12 cellular contexts compared by ENCODE assay signal in the genomic region with DNA sequence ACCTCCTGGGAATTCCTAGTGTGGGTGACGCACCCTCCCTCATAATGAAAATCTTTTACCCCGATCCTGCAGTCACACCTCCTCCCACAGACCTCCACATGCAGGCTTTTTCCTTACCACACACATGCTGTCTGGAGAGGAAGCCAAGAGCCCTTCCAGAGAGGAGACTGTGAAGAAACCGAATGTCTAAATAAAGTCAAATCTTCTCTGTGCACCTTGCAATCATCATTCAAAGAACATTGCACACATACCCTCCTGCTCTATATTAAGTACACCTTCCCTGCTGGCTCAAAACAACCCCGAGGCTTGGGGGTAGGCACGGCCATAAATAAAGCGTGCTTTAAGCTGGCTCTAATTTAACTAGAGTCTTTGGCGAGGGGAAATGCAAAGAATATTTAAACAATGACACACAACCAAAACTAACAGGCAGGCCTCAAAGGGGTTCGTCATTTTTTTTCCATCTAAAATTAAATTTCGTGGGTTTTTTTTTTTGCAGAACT. TPM values are rescaled to one million over a fixed set of nuclear protein-coding genes. Genes with fewer than 3 reads are reported as not detected.
A peak's percentile ranks its signal among the peaks of the same experiment; 100 is the strongest.
DNase-seq lines count a peak whose midpoint lies in the region; ATAC-seq, FAIRE-seq and TF ChIP-seq lines count a peak whose summit lies in the region.
"Had no signal": no experiment of that assay in that cellular context is flagged by ENCODE, and none has a peak within 500 bp of the region (broad histone marks: within the 10 kb centered on the region; RNA-seq: fewer than 3 reads in every experiment).

No MANE protein-coding gene starts in this region.

- H3K14ac ChIP-seq in H9 (ENCODE audit: insufficient read depth, low read length): no peak overlapping the region

- H3K36me3 ChIP-seq in CD4-positive, CD25-positive, alpha-beta regulatory T cell (ENCODE audit: control insufficient read depth, insufficient read depth, low read length): no peaks in the 10 kb centered on the region
- H3K36me3 ChIP-seq in endothelial cell of umbilical vein (ENCODE audit: control insufficient read depth in 2 of 2, extremely low read depth in 1 of 2, insufficient read depth in 2 of 2, low read length in 2 of 2): no peaks in the 10 kb centered on the region

- ATAC-seq in CD4-positive, CD25-positive, alpha-beta regulatory T cell (ENCODE audit: low read depth in 2 of 2): no peak
- ATAC-seq: sciatic nerve had no signal

- no peak overlapping the region for H4K8ac ChIP-seq in H9 (replicated peaks; ENCODE audit: insufficient read length, low read depth, low read length)

- no peaks in the 10 kb centered on the region for H3K79me1 ChIP-seq in H9 (ENCODE audit: insufficient read depth, low read depth, low read length, poor library complexity, severe bottlenecking)

- H3K9ac ChIP-seq in endothelial cell of umbilical vein (replicated peaks; ENCODE audit: extremely low read depth, insufficient read depth, low read length): no peak overlapping the region
- H3K9ac ChIP-seq in H9 (ENCODE audit: extremely low read depth, insufficient read length, low read length): no peak overlapping the region

- no peaks in the 10 kb centered on the region for H3K36me3 Mint-ChIP-seq in CD4-positive, CD25-positive, alpha-beta regulatory T cell
- H3K36me3 Mint-ChIP-seq in H9 (ENCODE audit: insufficient read depth in 1 of 3, low read depth in 3 of 3): no peaks in the 10 kb centered on the region; a peak in 1 of 7 replicates

- H4K91ac ChIP-seq in H9 (ENCODE audit: insufficient read length, low read depth, low read length): no peak overlapping the region

- H3K56ac ChIP-seq in H9 (ENCODE audit: insufficient read length, low read depth, low read length): no peak overlapping the region

- intact Hi-C loops in endothelial cell of umbilical vein (cut with micrococcal nuclease): no loop called here

- H3K27me3 Mint-ChIP-seq in CD4-positive, CD25-positive, alpha-beta regulatory T cell: peaks cover 5% of the 10 kb centered on the region
- H3K27me3 Mint-ChIP-seq in H9 (ENCODE audit: low read depth): no peaks in the 10 kb centered on the region

- no peaks in the 10 kb centered on the region for H3K9me3 ChIP-seq in CD4-positive, CD25-positive, alpha-beta regulatory T cell (ENCODE audit: control insufficient read depth in 2 of 2, low read length in 2 of 2)
- H3K9me3 ChIP-seq in endothelial cell of umbilical vein (replicated peaks; ENCODE audit: control insufficient read depth, insufficient read depth, low read length) (no peaks in the 10 kb centered on the region), H9 (ENCODE audit: control insufficient read depth, low read depth, low read length) (no peaks in the 10 kb centered on the region)

- CTCF ChIA-PET in endothelial cell of umbilical vein (lab: Charles Lee): interaction anchor here (2.4 to 3.6 kb wide), 2 partner anchors 11 to 69 kb away, joined by 5 to 21 read pairs; no protein-coding TSS in a partner anchor

- BruUV-seq in endothelial cell of umbilical vein (replicated peaks; lab: Mats Ljungman, UMichigan): no TSS peak

- peaks cover 0 to 1% (median 0%) of the 10 kb centered on the region in 7 donors for H3K9me3 Mint-ChIP-seq in CD4-positive, CD25-positive, alpha-beta regulatory T cell
- H3K9me3 Mint-ChIP-seq in H9: no peaks in the 10 kb centered on the region

- H2BK5ac ChIP-seq in H9 (ENCODE audit: insufficient read length, low read length): no peak overlapping the region

- no peaks in the 10 kb centered on the region for H3K9me1 ChIP-seq in endothelial cell of umbilical vein (replicated peaks; ENCODE audit: control insufficient read depth, extremely low read depth, insufficient read depth, low read length)

- H3K4me3 Mint-ChIP-seq in CD4-positive, CD25-positive, alpha-beta regulatory T cell: no peak overlapping the region
- H3K4me3 Mint-ChIP-seq in H9: no peak overlapping the region

- H2BK12ac ChIP-seq in H9 (ENCODE audit: insufficient read length, low read depth, low read length): no peak overlapping the region

- DNase-seq in CD4-positive, CD25-positive, alpha-beta regulatory T cell: no peak
- DNase-seq in NCI-H69 (lab: John Stamatoyannopoulos, UW) (peak; percentile 51), endothelial cell of umbilical vein (ENCODE audit: low read depth, low spot score) (peak; percentile 57), occipital lobe (lab: John Stamatoyannopoulos, UW) (peak; percentile 34), foreskin melanocyte (no peak), kidney tubule cell (ENCODE audit: low spot score) (no peak), iPS-NIHi7 (ENCODE audit: extremely low spot score) (no peak), H9 (no peak)
- DNase-seq: Calu3 had no signal

- dilution Hi-C loops in endothelial cell of umbilical vein (cut with MboI; ENCODE audit: extremely low pct_ligation_motif_present, low sequenced_read_pairs): no loop called here

- H3K4me1 Mint-ChIP-seq in CD4-positive, CD25-positive, alpha-beta regulatory T cell: peaks cover under 1 to 25% (median 9%) of the 10 kb centered on the region in 4 donors
- peaks cover 10 to 20% of the 10 kb centered on the region in 2 experiments for H3K4me1 Mint-ChIP-seq in H9

- H4K5ac ChIP-seq in H9 (ENCODE audit: insufficient read length, low read depth, low read length): no peak overlapping the region

- no peaks in the 10 kb centered on the region for H3K27me3 ChIP-seq in CD4-positive, CD25-positive, alpha-beta regulatory T cell (ENCODE audit: control insufficient read depth, insufficient read depth, low read length)
- H3K27me3 ChIP-seq in endothelial cell of umbilical vein (ENCODE audit: control insufficient read depth in 2 of 2, insufficient read depth in 2 of 2, low read length in 2 of 2): no peaks in the 10 kb centered on the region
- H3K27me3 ChIP-seq in H9 (ENCODE audit: insufficient read depth, low read length): no peaks in the 10 kb centered on the region

- TF ChIP-seq CTCF in endothelial cell of umbilical vein (IDR thresholded peaks at IDR 0.05; ENCODE audit: extremely low read depth in 1 of 2, insufficient read depth in 1 of 2, low read depth in 1 of 2, low read length in 2 of 2) (no peak), H9 (conservative IDR thresholded peaks at IDR 0.05) (no peak)

- no peak overlapping the region for H2AK5ac ChIP-seq in H9 (ENCODE audit: insufficient read length, low read length)

- H2BK15ac ChIP-seq in H9 (ENCODE audit: low read depth, low read length): no peak overlapping the region

- WGBS in H9 (ENCODE audit: extremely low coverage, insufficient read length, low lambda C conversion rate): no CpG with 5 or more reads among the region's 9 CpGs

- no peak for TF ChIP-seq POLR2A in endothelial cell of umbilical vein (IDR thresholded peaks at IDR 0.05; ENCODE audit: low read depth, low read length)

- H3K18ac ChIP-seq in H9 (ENCODE audit: insufficient read length, low read depth, low read length): no peak overlapping the region

- no peak overlapping the region for H3K4me3 ChIP-seq in CD4-positive, CD25-positive, alpha-beta regulatory T cell (ENCODE audit: low read depth, low read length)
- no peak overlapping the region for H3K4me3 ChIP-seq in endothelial cell of umbilical vein (replicated peaks in 1 of 3; ENCODE audit: insufficient read depth in 1 of 3, low read depth in 1 of 3, low read length in 3 of 3)

- peak overlapping the region in 2 of 3 donors; percentile 2 to 50 for H3K27ac Mint-ChIP-seq in CD4-positive, CD25-positive, alpha-beta regulatory T cell
- no peak overlapping the region; a peak in 1 of 7 replicates for H3K27ac Mint-ChIP-seq in H9

- H3K27ac ChIP-seq in CD4-positive, CD25-positive, alpha-beta regulatory T cell (ENCODE audit: insufficient read depth, low read length, poor library complexity, severe bottlenecking): no peak overlapping the region
- H3K27ac ChIP-seq in endothelial cell of umbilical vein (ENCODE audit: insufficient read depth, low read depth, low read length): peak overlapping the region; percentile 10
- no peak overlapping the region for H3K27ac ChIP-seq in H9 (ENCODE audit: insufficient read length, low read depth, low read length)

- H3K4me1 ChIP-seq in CD4-positive, CD25-positive, alpha-beta regulatory T cell (ENCODE audit: control insufficient read depth, insufficient read depth, low read length, poor library complexity, severe bottlenecking): peaks cover 14% of the 10 kb centered on the region
- peaks cover 16% of the 10 kb centered on the region for H3K4me1 ChIP-seq in endothelial cell of umbilical vein (ENCODE audit: control insufficient read depth, extremely low read depth, insufficient read depth, low read length)
- H3K4me1 ChIP-seq in H9 (ENCODE audit: insufficient read depth, low read length): no peaks in the 10 kb centered on the region; the same call in 1 of the 2 replicates

- H4K20me1 ChIP-seq in endothelial cell of umbilical vein (replicated peaks; ENCODE audit: control insufficient read depth, extremely low read depth, insufficient read depth, low read length) (no peaks in the 10 kb centered on the region), H9 (ENCODE audit: control insufficient read depth, insufficient read depth, insufficient read length) (no peaks in the 10 kb centered on the region)

- no peaks in the 10 kb centered on the region for H3K79me2 ChIP-seq in endothelial cell of umbilical vein (ENCODE audit: control insufficient read depth, insufficient read depth, low read length)
- no peaks in the 10 kb centered on the region for H3K79me2 ChIP-seq in H9 (ENCODE audit: insufficient read depth, low read length)

- no peak overlapping the region for H3T11ph ChIP-seq in H9 (ENCODE audit: low read length)

- H3K4me2 ChIP-seq in endothelial cell of umbilical vein (ENCODE audit: insufficient read depth, low read length) (peak overlapping the region; percentile 65), H9 (ENCODE audit: insufficient read depth, insufficient read length, low read length) (no peak overlapping the region)

- H3K23me2 ChIP-seq in H9 (ENCODE audit: insufficient read length, low read depth, low read length, poor library complexity, severe bottlenecking): no peaks in the 10 kb centered on the region

- no peak overlapping the region for H3K4ac ChIP-seq in H9 (ENCODE audit: low read depth, low read length)

- no peak overlapping the region for H3K23ac ChIP-seq in H9 (ENCODE audit: insufficient read length, low read depth, low read length)

- peak; percentile 67 for FAIRE-seq in endothelial cell of umbilical vein (lab: Jason Lieb, UNC)

- H2BK20ac ChIP-seq in H9 (ENCODE audit: low read depth, low read length, poor library complexity, severe bottlenecking): no peak overlapping the region

- H2AFZ ChIP-seq in endothelial cell of umbilical vein (ENCODE audit: low read depth, low read length) (peak overlapping the region; percentile 76), H9 (ENCODE audit: low read length) (no peak overlapping the region)

- H2BK120ac ChIP-seq in H9 (ENCODE audit: low read depth, low read length, poor library complexity, severe bottlenecking): no peak overlapping the region

- POLR2A ChIA-PET in endothelial cell of umbilical vein (lab: Charles Lee): interaction anchor here (0.7 kb wide), 1 partner anchor 65 kb away, joined by 3 read pairs; no protein-coding TSS in a partner anchor

RNA-seq across cellular contexts. Expression of a gene that starts 34.9 kb away (rescaled TPM):
- total RNA-seq in CD4-positive, CD25-positive, alpha-beta regulatory T cell: not detected
- not detected for polyA plus RNA-seq in CD4-positive, CD25-positive, alpha-beta regulatory T cell
- not detected in 2 replicates for total RNA-seq in endothelial cell of umbilical vein
- polyA plus RNA-seq in endothelial cell of umbilical vein: not detected in 2 replicates
- polyA plus RNA-seq in endothelial cell of umbilical vein (2011; cell fraction: cytosol; rRNA removed): not detected in 2 replicates
- not detected in 2 replicates for polyA plus RNA-seq in endothelial cell of umbilical vein (2011; cell fraction: nucleus; rRNA removed)
- not detected in 2 replicates for polyA plus RNA-seq in endothelial cell of umbilical vein (2012)
- not detected in 2 replicates for polyA minus RNA-seq in endothelial cell of umbilical vein
- not detected for polyA minus RNA-seq in endothelial cell of umbilical vein (2011; cell fraction: cytosol; rRNA and poly(A)+ RNA removed)
- not detected in 2 replicates for polyA minus RNA-seq in endothelial cell of umbilical vein (2011; cell fraction: nucleus; rRNA and poly(A)+ RNA removed)
- total RNA-seq in occipital lobe: not detected
- total RNA-seq in H9 (2021): not detected in 2 replicates
- total RNA-seq: Calu3, glomerular endothelial cell, lung microvascular endothelial cell, sciatic nerve had no signal

Comparison
In these comparisons a context has a peak if more than half of its experiments do, and no peak if none do; other contexts are left out.
1. DNase-seq: peak in NCI-H69 (single experiment), endothelial cell of umbilical vein (single experiment) and occipital lobe (single experiment); none in CD4-positive, CD25-positive, alpha-beta regulatory T cell (0 of 3), foreskin melanocyte (single experiment), kidney tubule cell (single experiment), iPS-NIHi7 (single experiment) and H9 (single experiment).
2. H3K27ac Mint-ChIP-seq: peak in CD4-positive, CD25-positive, alpha-beta regulatory T cell (2 of 3); none in H9 (0 of 3).